Comparison of ENCODE assay signal across 23 cellular contexts in genomic region chr6:14267885-14268660, GRCh38.
DNase-seq lines count a peak whose midpoint lies in the region; ATAC-seq, FAIRE-seq and TF ChIP-seq lines count a peak whose summit lies in the region.
"Had no signal": no experiment of that assay in that cellular context is flagged by ENCODE, and none has a peak within 500 bp of the region (broad histone marks: within the 10 kb centered on the region; RNA-seq: fewer than 3 reads in every experiment).

No MANE protein-coding gene starts in this region.

- H3K9me3 Mint-ChIP-seq in WTC11 (peaks cover 26% of the 10 kb centered on the region), endothelial cell (ENCODE audit: unreplicated experiment) (no peaks in the 10 kb centered on the region)
- peaks cover 8 to 10% of the 10 kb centered on the region in 2 donors for H3K9me3 Mint-ChIP-seq in stimulated activated naive CD8-positive, alpha-beta T cell treated with anti-CD3 and anti-CD28 coated beads, Interleukin-15, amount 100 ng/mL, for 72 hours

- TF ChIP-seq POLR2A in IMR-90 (IDR thresholded peaks at IDR 0.05; ENCODE audit: low read depth, low read length): no peak
- no peak for TF ChIP-seq POLR2A in H1 (IDR thresholded peaks at IDR 0.05; ENCODE audit: control extremely low read depth in 1 of 2, low read depth in 2 of 2, low read length in 2 of 2)
- TF ChIP-seq POLR2A in lower leg skin (IDR thresholded peaks at IDR 0.05): no peak

- no peak overlapping the region for H3K14ac ChIP-seq in IMR-90 (replicated peaks; ENCODE audit: low read depth, low read length)
- no peak overlapping the region for H3K14ac ChIP-seq in H1 (ENCODE audit: insufficient read length)
- H3K14ac ChIP-seq in trophoblast cell (ENCODE audit: low read length): no peak overlapping the region

- no peak overlapping the region for H2BK15ac ChIP-seq in IMR-90 (ENCODE audit: low read depth, low read length)
- H2BK15ac ChIP-seq in H1 (ENCODE audit: low read length): no peak overlapping the region

- in situ Hi-C loops in IMR-90 (cut with MboI; ENCODE audit: low sequenced_read_pairs): no loop called here

- whole genome bisulfite sequencing in IMR-90 (ENCODE audit: extremely low coverage in 2 of 2, insufficient read length in 1 of 2), 2 experiments: 83% methylated on average over 1 of the region's 9 CpGs; no CpG with 5 or more reads in 1 of the 2 experiments
- WGBS in H1 (ENCODE audit: extremely low coverage in 1 of 2, insufficient coverage in 1 of 2, insufficient read length in 1 of 2, insufficient replicate concordance in 2 of 2, low coverage in 1 of 2, low lambda C conversion rate in 2 of 2, missing lambda C conversion rate in 1 of 2), 2 experiments: 92% methylated on average over 9 of the region's 9 CpGs; no CpG with 5 or more reads in 1 of the 2 experiments
- no CpG with 5 or more reads among the region's 9 CpGs for WGBS in trophoblast cell (ENCODE audit: extremely low coverage, insufficient coverage, insufficient read length)
- 93 to 97% methylated on average over 9 of the region's 9 CpGs for WGBS in lower leg skin, 2 donors

- H4K91ac ChIP-seq in IMR-90 (ENCODE audit: insufficient read depth, low read depth, low read length) (no peak overlapping the region), H1 (replicated peaks; ENCODE audit: insufficient read length, low read length) (no peak overlapping the region), trophoblast cell (ENCODE audit: low read depth, low read length) (no peak overlapping the region)

- POLR2A ChIA-PET in IMR-90 (lab: Charles Lee; ENCODE audit: unreplicated experiment): no interaction called here
- POLR2A ChIA-PET in WTC11 (lab: Charles Lee): no interaction called here
- POLR2A ChIA-PET in H1 (lab: Charles Lee; ENCODE audit: partially characterized antibody): interaction anchor here (1.0 kb wide), 2 partner anchors 8 to 12 kb away, joined by 3 to 4 read pairs; no protein-coding TSS in a partner anchor

- no peak overlapping the region for H3K27ac Mint-ChIP-seq in WTC11
- H3K27ac Mint-ChIP-seq in stimulated activated naive CD8-positive, alpha-beta T cell treated with anti-CD3 and anti-CD28 coated beads, Interleukin-15, amount 100 ng/mL, for 72 hours: no peak overlapping the region
- no peak overlapping the region for H3K27ac Mint-ChIP-seq in endothelial cell (ENCODE audit: unreplicated experiment)
- H3K27ac Mint-ChIP-seq: CD4-positive, CD25-positive, alpha-beta regulatory T cell had no signal

- H3K79me2 ChIP-seq in H1 (ENCODE audit: control insufficient read depth in 1 of 2, insufficient read depth in 2 of 2, low read length in 2 of 2) (no peaks in the 10 kb centered on the region), trophoblast cell (ENCODE audit: control insufficient read depth, insufficient read depth, low read length, poor library complexity) (no peaks in the 10 kb centered on the region)

- dilution Hi-C loops in IMR-90 (cut with HindIII; ENCODE audit: low sequenced_read_pairs, unreplicated experiment): no loop called here

- no peaks in the 10 kb centered on the region for H3K9me1 ChIP-seq in IMR-90 (ENCODE audit: insufficient read depth, low read length)

- no peak overlapping the region for H3K9ac ChIP-seq in IMR-90 (ENCODE audit: low read depth, low read length)
- no peak overlapping the region for H3K9ac ChIP-seq in H1 (replicated peaks in 1 of 4; ENCODE audit: extremely low read depth in 1 of 4, low read depth in 3 of 4, low read length in 3 of 4)
- no peak overlapping the region for H3K9ac ChIP-seq in trophoblast cell (ENCODE audit: low read length)
- H3K9ac ChIP-seq: GM23248 had no signal

- H4K5ac ChIP-seq in IMR-90 (ENCODE audit: low read depth, low read length) (no peak overlapping the region), H1 (ENCODE audit: insufficient read length, low read depth, low read length) (no peak overlapping the region)

- H2BK5ac ChIP-seq in IMR-90 (ENCODE audit: low read depth, low read length, poor library complexity, severe bottlenecking) (no peak overlapping the region), H1 (ENCODE audit: low read depth, low read length) (no peak overlapping the region), trophoblast cell (ENCODE audit: low read depth, low read length, poor library complexity) (no peak overlapping the region)

- H2BK12ac ChIP-seq in H1 (ENCODE audit: low read depth, low read length) (no peak overlapping the region), trophoblast cell (ENCODE audit: low read length) (no peak overlapping the region)

- TF ChIP-seq RAD21 in IMR-90 (IDR thresholded peaks at IDR 0.05; ENCODE audit: low read length) (no peak), H1 (IDR thresholded peaks at IDR 0.05 in 1 of 2, conservative IDR thresholded peaks at IDR 0.05 in 1 of 2; ENCODE audit: low read depth in 2 of 2, low read length in 2 of 2) (no peak)

- H3K4ac ChIP-seq in IMR-90 (ENCODE audit: low read depth, low read length) (no peak overlapping the region), H1 (replicated peaks; ENCODE audit: insufficient read length, low read depth, low read length) (no peak overlapping the region), trophoblast cell (ENCODE audit: low read depth, low read length) (no peak overlapping the region)

- H2BK20ac ChIP-seq in IMR-90 (ENCODE audit: low read depth, low read length) (no peak overlapping the region), H1 (ENCODE audit: low read length) (no peak overlapping the region)

- H3K36me3 ChIP-seq in IMR-90 (ENCODE audit: control insufficient read depth, insufficient read depth, low read length) (no peaks in the 10 kb centered on the region), H1 (ENCODE audit: control insufficient read depth in 2 of 4, insufficient read depth in 4 of 4, low read length in 3 of 4) (no peaks in the 10 kb centered on the region; a peak in 1 of 8 replicates), trophoblast cell (ENCODE audit: control insufficient read depth in 1 of 2, insufficient read depth in 2 of 2, low read length in 2 of 2) (no peaks in the 10 kb centered on the region)
- H3K36me3 ChIP-seq: BE2C had no signal

- intact Hi-C loops in IMR-90 (cut with micrococcal nuclease) (no loop called here), lower leg skin (cut with DNase I; ENCODE audit: low total_unique reads) (no loop called here)

- H3K36me3 Mint-ChIP-seq in WTC11 (peaks cover 29% of the 10 kb centered on the region), endothelial cell (ENCODE audit: low read depth, unreplicated experiment) (no peaks in the 10 kb centered on the region)

- no peak for FAIRE-seq in H1 (lab: Jason Lieb, UNC)
- FAIRE-seq: GM12878, GM19239, H54, HTR-8/SVneo had no signal

- TF ChIP-seq CTCF in IMR-90 (conservative IDR thresholded peaks at IDR 0.05; ENCODE audit: low read depth, low read length) (no peak), WTC11 (IDR thresholded peaks at IDR 0.05) (no peak), H1 (IDR thresholded peaks at IDR 0.05; ENCODE audit: control extremely low read depth in 1 of 3, insufficient read depth in 1 of 3, low read depth in 1 of 3, low read length in 3 of 3) (no peak), lower leg skin (IDR thresholded peaks at IDR 0.05) (no peak), endothelial cell (IDR thresholded peaks at IDR 0.05; ENCODE audit: unreplicated experiment) (no peak)

- H3K4me1 ChIP-seq in IMR-90 (ENCODE audit: control insufficient read depth, insufficient read depth, low read length) (peaks cover 4% of the 10 kb centered on the region; the same call in 1 of the 2 replicates), H1 (replicated peaks in 1 of 4; ENCODE audit: control insufficient read depth in 3 of 4, insufficient read depth in 4 of 4, low read length in 3 of 4) (peaks cover 3 to 7% (median 5%) of the 10 kb centered on the region in 4 experiments; a peak in 5 of 7 replicates), trophoblast cell (ENCODE audit: control insufficient read depth in 1 of 2, insufficient read depth in 2 of 2, low read length in 2 of 2) (no peaks in the 10 kb centered on the region)

- H3K27ac ChIP-seq in IMR-90 (ENCODE audit: insufficient read depth, low read length): no peak overlapping the region
- H3K27ac ChIP-seq in H1 (ENCODE audit: low read depth, low read length): no peak overlapping the region
- H3K27ac ChIP-seq in trophoblast cell (ENCODE audit: low read depth, low read length): no peak overlapping the region
- H3K27ac ChIP-seq: GM23248 had no signal

- H3K56ac ChIP-seq in IMR-90 (ENCODE audit: extremely low read depth, insufficient read depth, low read length) (0 out of 2 replicates have a peak overlapping the region, but pooled peaks have one; percentile 21), H1 (replicated peaks; ENCODE audit: insufficient read length, low read depth, low read length) (no peak overlapping the region)

- H3K4me1 Mint-ChIP-seq in WTC11 (peaks cover 9% of the 10 kb centered on the region), endothelial cell (ENCODE audit: unreplicated experiment) (no peaks in the 10 kb centered on the region)
- peaks cover 19% of the 10 kb centered on the region for H3K4me1 Mint-ChIP-seq in stimulated activated naive CD8-positive, alpha-beta T cell treated with anti-CD3 and anti-CD28 coated beads, Interleukin-15, amount 100 ng/mL, for 72 hours

- H3K27me3 Mint-ChIP-seq in WTC11 (ENCODE audit: low read depth) (peaks cover 28% of the 10 kb centered on the region), endothelial cell (ENCODE audit: unreplicated experiment) (no peaks in the 10 kb centered on the region)
- no peaks in the 10 kb centered on the region for H3K27me3 Mint-ChIP-seq in stimulated activated naive CD8-positive, alpha-beta T cell treated with anti-CD3 and anti-CD28 coated beads, Interleukin-15, amount 100 ng/mL, for 72 hours
- H3K27me3 Mint-ChIP-seq: CD4-positive, CD25-positive, alpha-beta regulatory T cell had no signal

- TF ChIP-seq EP300 in H1 (IDR thresholded peaks at IDR 0.05; ENCODE audit: borderline replicate concordance in 1 of 2, low read depth in 2 of 2, low read length in 2 of 2): no peak

- CTCF ChIA-PET in IMR-90 (lab: Yijun Ruan, JAX): no interaction called here
- CTCF ChIA-PET in WTC11 (lab: Charles Lee): no interaction called here
- CTCF ChIA-PET in H1 (lab: Charles Lee; ENCODE audit: partially characterized antibody): interaction anchor here (1.8 kb wide), 1 partner anchor 11 kb away, joined by 5 read pairs; no protein-coding TSS in a partner anchor

- H3K23me2 ChIP-seq in H1 (ENCODE audit: low read depth, low read length): no peaks in the 10 kb centered on the region; the same call in 1 of the 2 replicates

- H3K4me3 Mint-ChIP-seq in WTC11: no peak overlapping the region
- H3K4me3 Mint-ChIP-seq in stimulated activated naive CD8-positive, alpha-beta T cell treated with anti-CD3 and anti-CD28 coated beads, Interleukin-15, amount 100 ng/mL, for 72 hours: no peak overlapping the region
- no peak overlapping the region for H3K4me3 Mint-ChIP-seq in endothelial cell (ENCODE audit: unreplicated experiment)
- H3K4me3 Mint-ChIP-seq: CD4-positive, CD25-positive, alpha-beta regulatory T cell; CD8-positive, alpha-beta memory T cell had no signal

- no peak overlapping the region for H2BK120ac ChIP-seq in IMR-90 (ENCODE audit: low read depth, low read length)
- H2BK120ac ChIP-seq in H1 (replicated peaks; ENCODE audit: low read depth, low read length): no peak overlapping the region
- H2BK120ac ChIP-seq in trophoblast cell (ENCODE audit: insufficient read depth, low read length, poor library complexity): no peak overlapping the region

- no peak overlapping the region for H2AK9ac ChIP-seq in IMR-90 (replicated peaks; ENCODE audit: low read depth, low read length, poor library complexity)

- H3K79me1 ChIP-seq in IMR-90 (ENCODE audit: low read depth in 1 of 2, low read length in 2 of 2) (no peaks in the 10 kb centered on the region), H1 (ENCODE audit: low read depth, low read length) (no peaks in the 10 kb centered on the region), trophoblast cell (ENCODE audit: low read length) (no peaks in the 10 kb centered on the region)

- ATAC-seq in IMR-90 (ENCODE audit: low read depth) (no peak), WTC11 (no peak), HG03108 (IDR thresholded peaks at IDR 0.05; ENCODE audit: unreplicated experiment) (no peak)
- ATAC-seq in stimulated activated naive CD8-positive, alpha-beta T cell treated with anti-CD3 and anti-CD28 coated beads, Interleukin-15, amount 100 ng/mL, for 72 hours: no peak
- ATAC-seq: GM12878 had no signal

- H3K27me3 ChIP-seq in IMR-90 (ENCODE audit: control insufficient read depth, insufficient read depth, low read length) (peaks cover 5% of the 10 kb centered on the region), H1 (replicated peaks in 1 of 4; ENCODE audit: control insufficient read depth in 3 of 4, extremely low read depth in 1 of 4, insufficient read depth in 3 of 4, low read length in 3 of 4) (no peaks in the 10 kb centered on the region), trophoblast cell (ENCODE audit: insufficient read depth, low read length) (no peaks in the 10 kb centered on the region)
- H3K27me3 ChIP-seq: BE2C had no signal

- H2AFZ ChIP-seq in IMR-90 (replicated peaks; ENCODE audit: low read length, poor library complexity) (no peak overlapping the region), H1 (ENCODE audit: low read length) (no peak overlapping the region), trophoblast cell (ENCODE audit: insufficient read depth, low read length, poor library complexity) (no peak overlapping the region)
- H2AFZ ChIP-seq: GM23248 had no signal

- no TSS peak for BruUV-seq in IMR-90 (replicated peaks; lab: Mats Ljungman, UMichigan)

- no peak overlapping the region for H3K18ac ChIP-seq in IMR-90 (ENCODE audit: low read depth, low read length)
- peak overlapping the region; percentile 4; the same call in 1 of the 2 replicates for H3K18ac ChIP-seq in H1 (ENCODE audit: extremely low read depth, low read length)
- no peak overlapping the region for H3K18ac ChIP-seq in trophoblast cell (ENCODE audit: low read length)

- no peak overlapping the region for H3K23ac ChIP-seq in IMR-90 (ENCODE audit: low read depth, low read length)
- no peak overlapping the region for H3K23ac ChIP-seq in H1 (ENCODE audit: insufficient read length)
- peak overlapping the region; percentile 37 for H3K23ac ChIP-seq in trophoblast cell (ENCODE audit: low read length)

- no peak overlapping the region for H4K12ac ChIP-seq in trophoblast cell (ENCODE audit: low read depth, low read length)

- H4K20me1 ChIP-seq in IMR-90 (ENCODE audit: insufficient read depth, low read length) (no peaks in the 10 kb centered on the region), H1 (replicated peaks in 1 of 2; ENCODE audit: control insufficient read depth in 1 of 2, insufficient read depth in 2 of 2, low read length in 2 of 2) (no peaks in the 10 kb centered on the region)

- H3K9me3 ChIP-seq in IMR-90 (ENCODE audit: control insufficient read depth, insufficient read depth, low read length) (peaks cover 16% of the 10 kb centered on the region), H1 (ENCODE audit: insufficient read depth in 2 of 2, low read depth in 1 of 2, low read length in 1 of 2) (peaks cover 15 to 19% of the 10 kb centered on the region in 2 experiments), trophoblast cell (ENCODE audit: insufficient read depth, low read depth, low read length) (peaks cover 8% of the 10 kb centered on the region)
- H3K9me3 ChIP-seq: BE2C had no signal

- H2AK5ac ChIP-seq in IMR-90 (ENCODE audit: low read depth, low read length) (no peak overlapping the region), H1 (ENCODE audit: low read depth, low read length) (no peak overlapping the region), trophoblast cell (ENCODE audit: low read length) (no peak overlapping the region)

- H4K8ac ChIP-seq in IMR-90 (ENCODE audit: low read depth in 2 of 2, low read length in 2 of 2) (no peak overlapping the region), H1 (ENCODE audit: extremely low read depth, insufficient read depth, low read length) (no peak overlapping the region), trophoblast cell (ENCODE audit: low read depth, low read length) (no peak overlapping the region)

- no peak for DNase-seq in IMR-90
- no peak for DNase-seq in WTC11 (ENCODE audit: low spot score)
- peak in 1 of 2 experiments; percentile 26 for DNase-seq in H1 (ENCODE audit: low read depth in 1 of 2, low spot score in 2 of 2)
- peak in 1 of 2 donors; percentile 76 for DNase-seq in trophoblast cell
- DNase-seq in stimulated activated naive CD8-positive, alpha-beta T cell treated with anti-CD3 and anti-CD28 coated beads, Interleukin-15, amount 100 ng/mL, for 72 hours: no peak
- no peak for DNase-seq in lower leg skin (ENCODE audit: low spot score in 2 of 2)
- DNase-seq in endothelial cell (ENCODE audit: low spot score): no peak
- DNase-seq: BE2C; C1 segment of cervical spinal cord; CD4-positive, CD25-positive, alpha-beta regulatory T cell; CD8-positive, alpha-beta memory T cell; COR-L47; DMS 273 treated with DMSO at 0.1 percent for 48 hours; DMS53; DND-41; EL; GM23248; HCEC 1CT had no signal

- H3K4me2 ChIP-seq in IMR-90 (ENCODE audit: low read depth, low read length) (no peak overlapping the region), H1 (ENCODE audit: insufficient read depth in 1 of 2, low read depth in 2 of 2, low read length in 2 of 2) (no peak overlapping the region), trophoblast cell (ENCODE audit: low read length) (no peak overlapping the region)

- no peak overlapping the region for H3K4me3 ChIP-seq in IMR-90 (ENCODE audit: insufficient read depth, low read depth, low read length)
- H3K4me3 ChIP-seq in H1 (ENCODE audit: extremely low read depth in 1 of 4, insufficient read depth in 2 of 4, low read depth in 3 of 4, low read length in 4 of 4): no peak overlapping the region
- H3K4me3 ChIP-seq in trophoblast cell (ENCODE audit: low read depth, low read length): no peak overlapping the region
- H3K4me3 ChIP-seq in lower leg skin (ENCODE audit: low read depth, poor library complexity, severe bottlenecking): no peak overlapping the region
- H3K4me3 ChIP-seq: GM12878, GM23248 had no signal
